33 cellular contexts compared by ENCODE assay signal in genomic region chr16:86388976-86389375, GRCh38.
"Had no signal": no experiment of that assay in that cellular context is flagged by ENCODE, and none has a peak within 500 bp of the region (broad histone marks: within the 10 kb centered on the region; RNA-seq: fewer than 3 reads in every experiment).

No MANE protein-coding gene starts in this region.

- H3K4me3 Mint-ChIP-seq: activated CD4-positive, alpha-beta memory T cell treated with anti-CD3 and anti-CD28 coated beads for 36 hours; activated CD4-positive, alpha-beta T cell treated with anti-CD3 and anti-CD28 coated beads for 36 hours; activated CD4-positive, alpha-beta T cell treated with anti-CD3 and anti-CD28 coated beads, Interleukin-2, amount 10 ng/mL, durations not matched to agents 24 days and 14 days; activated CD8-positive, alpha-beta memory T cell treated with anti-CD3 and anti-CD28 coated beads, Interleukin-2, amount 10 ng/mL, durations not matched to agents 7 days and 5 days; activated CD8-positive, alpha-beta T cell treated with anti-CD3 and anti-CD28 coated beads, Interleukin-2, amount 10 ng/mL, durations not matched to agents 7 days and 5 days; activated naive CD8-positive, alpha-beta T cell; activated T-cell treated with anti-CD3 and anti-CD28 coated beads, Interleukin-2, amount 50 U/mL, for 4 hours; activated T-helper 17 cell treated with anti-CD3 and anti-CD28 coated beads, Interleukin-2, amount 50 U/mL, for 72 hours; central memory CD8-positive, alpha-beta T cell; endodermal cell; T-helper 17 cell; T-helper 2 cell treated with Interferon-gamma antibody and Interleukin-4, amounts not matched to agents 5 μg/mL and 100 μg/mL, for 36 hours had no signal

- H3K27me3 ChIP-seq: brain microvascular endothelial cell, esophagus muscularis mucosa, gastroesophageal sphincter, hepatocyte had no signal

- H3K36me3 ChIP-seq: brain microvascular endothelial cell, esophagus muscularis mucosa, gastroesophageal sphincter, heart right ventricle had no signal

- H3K4me3 ChIP-seq: dorsolateral prefrontal cortex, esophagus muscularis mucosa, gastroesophageal sphincter, heart right ventricle, hepatocyte had no signal

- H3K9me3 Mint-ChIP-seq: activated CD4-positive, alpha-beta memory T cell treated with anti-CD3 and anti-CD28 coated beads for 36 hours; activated CD4-positive, alpha-beta T cell treated with anti-CD3 and anti-CD28 coated beads, Interleukin-2, amount 10 ng/mL, durations not matched to agents 24 days and 14 days; activated T-cell treated with anti-CD3 and anti-CD28 coated beads, Interleukin-2, amount 50 U/mL, for 4 hours; activated T-helper 17 cell treated with anti-CD3 and anti-CD28 coated beads, Interleukin-2, amount 50 U/mL, for 72 hours; central memory CD8-positive, alpha-beta T cell; endodermal cell; T-helper 2 cell treated with Interferon-gamma antibody and Interleukin-4, amounts not matched to agents 5 μg/mL and 100 μg/mL, for 36 hours had no signal

- DNase-seq: activated CD4-positive, alpha-beta memory T cell treated with anti-CD3 and anti-CD28 coated beads for 36 hours; activated CD4-positive, alpha-beta T cell treated with anti-CD3 and anti-CD28 coated beads for 36 hours; activated CD4-positive, alpha-beta T cell treated with anti-CD3 and anti-CD28 coated beads, Interleukin-2, amount 10 ng/mL, durations not matched to agents 24 days and 14 days; activated CD4-positive, CD25-positive, alpha-beta regulatory T cell; activated CD4-positive, CD25-positive, alpha-beta regulatory T cell treated with anti-CD3 and anti-CD28 coated beads, Interleukin-2, amount 50 U/mL, for 72 hours; activated CD8-positive, alpha-beta memory T cell treated with anti-CD3 and anti-CD28 coated beads, Interleukin-2, amount 10 ng/mL, durations not matched to agents 7 days and 5 days; activated CD8-positive, alpha-beta memory T cell treated with anti-CD3 and anti-CD28 coated beads, Interleukin-2, amount 50 U/mL, for 4 hours; activated CD8-positive, alpha-beta T cell treated with anti-CD3 and anti-CD28 coated beads, Interleukin-2, amount 10 ng/mL, durations not matched to agents 7 days and 5 days; activated effector memory CD4-positive, alpha-beta T cell treated with Interleukin-2 at 50 U/mL for 16 hours; activated gamma-delta T cell treated with Interleukin-2 at 50 U/mL for 16 hours; activated naive CD4-positive, alpha-beta T cell treated with anti-CD3 and anti-CD28 coated beads, Interleukin-2, amount 50 U/mL, for 16 hours; activated naive CD4-positive, alpha-beta T cell treated with Interleukin-2 at 50 U/mL for 16 hours; activated T-cell treated with anti-CD3 and anti-CD28 coated beads, Interleukin-2, amount 50 U/mL, for 4 hours; amniotic stem cell; anterior cingulate cortex; brain microvascular endothelial cell; cortex of kidney; dorsolateral prefrontal cortex; effector memory CD4-positive, alpha-beta T cell; endodermal cell; erythroblast; foreskin melanocyte; heart right ventricle; T-helper 1 cell; T-helper 17 cell; T1000 had no signal

- H3K27ac ChIP-seq: brain microvascular endothelial cell, dorsolateral prefrontal cortex, esophagus muscularis mucosa, gastroesophageal sphincter, heart right ventricle, hepatocyte had no signal

- H3K9me3 ChIP-seq: esophagus muscularis mucosa, gastroesophageal sphincter had no signal

- H3K4me1 Mint-ChIP-seq: activated CD4-positive, alpha-beta T cell treated with anti-CD3 and anti-CD28 coated beads for 36 hours; activated CD4-positive, alpha-beta T cell treated with anti-CD3 and anti-CD28 coated beads, Interleukin-2, amount 10 ng/mL, durations not matched to agents 24 days and 14 days; activated CD8-positive, alpha-beta memory T cell treated with anti-CD3 and anti-CD28 coated beads, Interleukin-2, amount 10 ng/mL, durations not matched to agents 7 days and 5 days; activated T-helper 17 cell treated with anti-CD3 and anti-CD28 coated beads, Interleukin-2, amount 50 U/mL, for 72 hours; central memory CD8-positive, alpha-beta T cell; endodermal cell; T-helper 17 cell had no signal

- H3K27ac Mint-ChIP-seq: activated CD4-positive, alpha-beta memory T cell treated with anti-CD3 and anti-CD28 coated beads for 36 hours; activated CD4-positive, alpha-beta T cell treated with anti-CD3 and anti-CD28 coated beads for 36 hours; activated CD4-positive, alpha-beta T cell treated with anti-CD3 and anti-CD28 coated beads, Interleukin-2, amount 10 ng/mL, durations not matched to agents 24 days and 14 days; activated CD8-positive, alpha-beta memory T cell treated with anti-CD3 and anti-CD28 coated beads, Interleukin-2, amount 10 ng/mL, durations not matched to agents 7 days and 5 days; activated CD8-positive, alpha-beta T cell treated with anti-CD3 and anti-CD28 coated beads, Interleukin-2, amount 10 ng/mL, durations not matched to agents 7 days and 5 days; activated naive CD8-positive, alpha-beta T cell; activated T-helper 17 cell treated with anti-CD3 and anti-CD28 coated beads, Interleukin-2, amount 50 U/mL, for 72 hours; endodermal cell; T-helper 17 cell; T-helper 2 cell treated with Interferon-gamma antibody and Interleukin-4, amounts not matched to agents 5 μg/mL and 100 μg/mL, for 36 hours had no signal

- H3K27me3 Mint-ChIP-seq: activated CD4-positive, alpha-beta T cell treated with anti-CD3 and anti-CD28 coated beads, Interleukin-2, amount 10 ng/mL, durations not matched to agents 24 days and 14 days; activated CD8-positive, alpha-beta memory T cell treated with anti-CD3 and anti-CD28 coated beads, Interleukin-2, amount 10 ng/mL, durations not matched to agents 7 days and 5 days had no signal

- H3K36me3 Mint-ChIP-seq: activated CD4-positive, alpha-beta memory T cell treated with anti-CD3 and anti-CD28 coated beads for 36 hours; activated CD8-positive, alpha-beta memory T cell treated with anti-CD3 and anti-CD28 coated beads, Interleukin-2, amount 10 ng/mL, durations not matched to agents 7 days and 5 days; activated naive CD8-positive, alpha-beta T cell had no signal
